ENCODE assay signal across 8 cellular contexts in genomic region chr5:147509041-147509709, GRCh38. TPM values are rescaled to one million over a fixed set of nuclear protein-coding genes. Genes with fewer than 3 reads are reported as not detected.
DNase-seq lines count a peak whose midpoint lies in the region; ATAC-seq and TF ChIP-seq lines count a peak whose summit lies in the region.

No MANE protein-coding gene starts in this region.

- TF ChIP-seq CTCF in fibroblast of mammary gland (conservative IDR thresholded peaks at IDR 0.05; ENCODE audit: control insufficient read depth, insufficient read depth, low read depth, low read length) (no peak), ovary (IDR thresholded peaks at IDR 0.05) (no peak), MM.1S (IDR thresholded peaks at IDR 0.05; ENCODE audit: low read length) (no peak)

- H3K4me1 ChIP-seq in ovary (ENCODE audit: insufficient read depth) (peaks cover 2% of the 10 kb centered on the region), MM.1S (ENCODE audit: low read length) (no peaks in the 10 kb centered on the region)

- no peaks in the 10 kb centered on the region for H3K27me3 ChIP-seq in ovary
- no peaks in the 10 kb centered on the region for H3K27me3 ChIP-seq in MM.1S (replicated peaks; ENCODE audit: insufficient read depth, low read length)

- H3K9me2 ChIP-seq in MM.1S (replicated peaks; ENCODE audit: insufficient read depth, low read length): no peaks in the 10 kb centered on the region

- H3K9me3 ChIP-seq in ovary (no peaks in the 10 kb centered on the region), MM.1S (replicated peaks; ENCODE audit: insufficient read depth, low read length) (no peaks in the 10 kb centered on the region)

- H3K4me3 ChIP-seq in fibroblast of mammary gland (ENCODE audit: control insufficient read depth, low read depth, low read length): peak overlapping the region; percentile 75
- peak overlapping the region; percentile 53 for H3K4me3 ChIP-seq in ovary
- H3K4me3 ChIP-seq in MM.1S (ENCODE audit: low read length): no peak overlapping the region

- H3K9ac ChIP-seq in MM.1S (ENCODE audit: low read length): no peak overlapping the region

- intact Hi-C loops in ovary (cut with DNase I): loop anchor here in 3 of 4 donors (2.0 to 10.0 kb wide), 3 partner anchors 54 to 57 kb away; no protein-coding TSS in a partner anchor

- no peak overlapping the region for H3K4me2 ChIP-seq in MM.1S (ENCODE audit: low read depth, low read length)

- WGBS in ovary, 3 donors: 1% methylated on average over 33 to 50 of the region's 50 CpGs

- H2AFZ ChIP-seq in MM.1S (ENCODE audit: low read length): no peak overlapping the region

- H3K79me2 ChIP-seq in MM.1S (ENCODE audit: low read length): no peaks in the 10 kb centered on the region

- H3K27ac ChIP-seq in ovary (peak overlapping the region; percentile 85 to 89), MM.1S (ENCODE audit: low read length) (no peak overlapping the region)

- DNase-seq in EL: peak; percentile 53
- DNase-seq in NCI-H748 (lab: John Stamatoyannopoulos, UW; ENCODE audit: unreplicated experiment): peak; percentile 77
- DNase-seq in fibroblast of mammary gland (ENCODE audit: low read depth): peak; percentile 33
- DNase-seq in ovary: peak; percentile 31 to 61 (median 56)
- DNase-seq in MM.1S: no peak
- DNase-seq in NOMO-1 treated with DMSO at 0.1 percent for 48 hours (lab: John Stamatoyannopoulos, UW; ENCODE audit: unreplicated experiment): no peak

- no peaks in the 10 kb centered on the region for H3F3A ChIP-seq in MM.1S (ENCODE audit: insufficient read depth, low read length)

- no peak for TF ChIP-seq POLR2A in ovary (IDR thresholded peaks at IDR 0.05)

- no peaks in the 10 kb centered on the region for H4K20me1 ChIP-seq in MM.1S (ENCODE audit: insufficient read depth, low read length)

- no peak for TF ChIP-seq EP300 in ovary (IDR thresholded peaks at IDR 0.05)

- ATAC-seq in GM19324 (IDR thresholded peaks at IDR 0.05; ENCODE audit: low FRiP score, unreplicated experiment) (no peak), GM18868 (IDR thresholded peaks at IDR 0.05; ENCODE audit: unreplicated experiment) (no peak)

- no peaks in the 10 kb centered on the region for H3K36me3 ChIP-seq in ovary
- no peaks in the 10 kb centered on the region for H3K36me3 ChIP-seq in MM.1S (replicated peaks; ENCODE audit: insufficient read depth, low read length)

RNA-seq across cellular contexts. Expression of gene DPYSL3, which starts 0.7 kb away (rescaled TPM):
- total RNA-seq in ovary: 100 to 1,000 TPM in 5 of 7 donors, 10 to 100 TPM in 2; 77.9 to 219 (median 155) TPM
- 100 to 1,000 TPM; 159 to 606 TPM for polyA plus RNA-seq in ovary

Comparison
In these comparisons a context has a peak if more than half of its experiments do, and no peak if none do; other contexts are left out.
1. DNase-seq: peak in EL (single experiment), NCI-H748 (single experiment), fibroblast of mammary gland (single experiment) and ovary (5 of 5); none in MM.1S (single experiment) and NOMO-1 treated with DMSO at 0.1 percent for 48 hours (single experiment).